In the genomic region with DNA sequence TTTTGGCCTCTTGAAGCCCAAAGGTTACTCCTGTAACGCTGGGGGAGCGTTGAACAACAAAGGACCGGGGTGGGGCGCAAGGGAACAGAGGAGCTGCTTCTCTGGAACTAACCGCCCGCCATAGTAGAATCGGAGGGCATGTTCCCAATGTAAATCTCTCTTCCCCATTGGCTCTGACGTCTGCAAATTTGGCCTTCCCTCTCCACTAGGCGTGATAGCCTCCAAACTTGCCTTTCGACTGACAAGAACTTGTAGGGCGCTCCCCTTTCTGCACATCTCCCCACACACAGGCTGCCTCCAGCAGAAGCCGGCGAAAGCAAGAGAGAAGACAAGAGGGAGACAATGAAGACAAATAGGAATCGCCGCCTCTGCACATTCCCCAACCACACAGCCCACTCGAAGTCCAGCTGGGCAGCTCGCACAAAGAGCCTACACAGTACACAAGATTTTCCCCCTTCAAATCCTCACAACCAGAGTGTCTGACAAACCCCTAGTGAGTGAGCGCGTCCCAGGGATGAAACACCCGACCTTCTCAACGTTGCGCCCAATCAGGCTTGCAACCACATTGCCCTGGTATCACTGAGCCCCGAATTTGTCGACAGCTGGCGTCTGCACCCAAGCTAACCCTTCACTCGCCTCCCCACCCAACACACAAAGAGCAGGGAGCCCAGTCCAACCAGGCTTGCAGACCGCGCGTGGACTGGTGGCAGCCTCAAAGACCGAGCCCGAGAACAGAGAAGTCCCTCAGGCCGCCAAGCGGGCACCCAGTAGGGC, we compare ENCODE assay signal across 8 cellular contexts.
DNase-seq lines count a peak whose midpoint lies in the region; ATAC-seq lines count a peak whose summit lies in the region.

No MANE protein-coding gene starts in this region.

- no peaks in the 10 kb centered on the region for H3K9me3 ChIP-seq in adipocyte (ENCODE audit: control insufficient read depth, low read length)
- H3K9me3 ChIP-seq in iPS-18a (ENCODE audit: control insufficient read depth, low read depth, low read length) = no peaks in the 10 kb centered on the region

- H3K4me3 ChIP-seq in adipocyte (ENCODE audit: low read length) = peak overlapping the region; percentile 91
- H3K4me3 ChIP-seq in iPS-18a (ENCODE audit: low read length) = peak overlapping the region; percentile 84

- peak; percentile 28 for DNase-seq in activated CD4-positive, alpha-beta T cell treated with anti-CD3 and anti-CD28 coated beads for 48 hours
- no peak for DNase-seq in activated CD4-positive, alpha-beta T cell treated with anti-CD3 and anti-CD28 coated beads, Interleukin-2, amount 50 U/mL, for 1 hour
- DNase-seq in adipocyte (ENCODE audit: low read depth) = no peak
- DNase-seq in stimulated activated naive CD8-positive, alpha-beta T cell treated with anti-CD3 and anti-CD28 coated beads, Interleukin-15, Interleukin-2, amounts not matched to agents 100 U/mL and 50 U/mL, for 24 hours = peak; percentile 11
- no peak for DNase-seq in activated effector memory CD4-positive, alpha-beta T cell treated with anti-CD3 and anti-CD28 coated beads, Interleukin-2, amount 50 U/mL, for 16 hours
- DNase-seq in stimulated activated naive CD4-positive, alpha-beta T cell treated with Interleukin-2 at 50 U/mL for 16 hours (lab: John Stamatoyannopoulos, UW) = no peak
- no peak for DNase-seq in NCI-H524 treated with DMSO at 0.1 percent for 48 hours (lab: John Stamatoyannopoulos, UW)

- H3K36me3 ChIP-seq in adipocyte (ENCODE audit: control insufficient read depth, insufficient read depth, low read length, severe bottlenecking) (no peaks in the 10 kb centered on the region), iPS-18a (ENCODE audit: control insufficient read depth, low read depth, low read length) (no peaks in the 10 kb centered on the region)

- H3K9ac ChIP-seq in adipocyte (ENCODE audit: low read length) (peak overlapping the region; percentile 94), iPS-18a (ENCODE audit: low read length) (peak overlapping the region; percentile 42)

- ATAC-seq in stimulated activated naive CD8-positive, alpha-beta T cell treated with anti-CD3 and anti-CD28 coated beads, Interleukin-15, Interleukin-2, amounts not matched to agents 100 U/mL and 50 U/mL, for 24 hours = no peak

- H3K4me1 ChIP-seq in adipocyte (ENCODE audit: control insufficient read depth, insufficient read depth, low read length) (peaks cover 53% of the 10 kb centered on the region), iPS-18a (ENCODE audit: control insufficient read depth, low read depth, low read length) (peaks cover 30% of the 10 kb centered on the region)

- no peak overlapping the region for H3K27ac ChIP-seq in iPS-18a (ENCODE audit: low read length)

- no peaks in the 10 kb centered on the region for H3K27me3 ChIP-seq in adipocyte (replicated peaks; ENCODE audit: control insufficient read depth, insufficient read depth, low read length)
- peaks cover 80% of the 10 kb centered on the region for H3K27me3 ChIP-seq in iPS-18a (ENCODE audit: control insufficient read depth, insufficient read depth, low read length)

Comparison
In these comparisons a context has a peak if more than half of its experiments do, and no peak if none do; other contexts are left out.
1. DNase-seq: peak in activated CD4-positive, alpha-beta T cell treated with anti-CD3 and anti-CD28 coated beads for 48 hours (single experiment) and stimulated activated naive CD8-positive, alpha-beta T cell treated with anti-CD3 and anti-CD28 coated beads, Interleukin-15, Interleukin-2, amounts not matched to agents 100 U/mL and 50 U/mL, for 24 hours (single experiment); none in activated CD4-positive, alpha-beta T cell treated with anti-CD3 and anti-CD28 coated beads, Interleukin-2, amount 50 U/mL, for 1 hour (single experiment), adipocyte (single experiment), activated effector memory CD4-positive, alpha-beta T cell treated with anti-CD3 and anti-CD28 coated beads, Interleukin-2, amount 50 U/mL, for 16 hours (single experiment), stimulated activated naive CD4-positive, alpha-beta T cell treated with Interleukin-2 at 50 U/mL for 16 hours (single experiment) and NCI-H524 treated with DMSO at 0.1 percent for 48 hours (single experiment).